1 cellular context compared by ENCODE assay signal in the genomic region with DNA sequence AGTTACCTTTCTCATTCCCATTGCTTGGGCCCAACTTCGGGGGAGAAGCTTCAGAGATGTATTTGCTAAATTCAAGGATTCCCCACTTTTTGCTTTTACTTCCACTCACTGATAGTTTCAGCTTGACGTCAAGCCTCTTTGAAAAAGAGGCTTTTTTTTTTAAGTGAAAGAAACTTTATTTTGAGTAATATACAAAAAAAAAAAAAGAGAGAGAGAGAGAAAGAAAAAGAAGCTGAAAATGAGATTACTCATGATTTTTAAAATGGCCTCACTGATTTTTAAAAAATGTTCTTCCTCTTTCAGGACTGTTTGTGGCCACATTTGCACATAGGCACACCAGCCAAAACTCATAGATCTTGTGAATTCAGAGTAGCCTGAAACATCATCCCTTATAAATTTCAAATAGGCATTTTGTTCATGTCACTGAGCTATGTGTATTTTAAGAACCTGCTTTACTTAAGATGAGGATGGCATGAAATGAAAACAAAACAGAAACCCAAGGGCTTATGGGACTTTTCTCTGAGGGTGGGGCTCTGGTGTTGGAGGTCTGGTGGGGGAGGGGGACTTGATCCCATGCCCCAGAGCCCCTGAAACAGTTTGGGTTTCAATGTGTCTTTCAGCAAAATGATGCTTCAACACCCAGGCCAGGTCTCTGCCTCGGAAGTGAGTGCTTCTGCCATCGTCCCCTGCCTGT.
TF ChIP-seq lines count a peak whose summit lies in the region.

No MANE protein-coding gene starts in this region.

TF ChIP-seq in GM23338, 12 proteins besides CTCF, POLR2A, EP300 and RAD21 (continued from another document):
- no peak for TF ChIP-seq ZNF462 (CRISPR knock-in tag; IDR thresholded peaks at IDR 0.05)
- no peak for TF ChIP-seq REST (IDR thresholded peaks at IDR 0.05; ENCODE audit: unreplicated experiment)
- no peak for TF ChIP-seq POLR2AphosphoS5 (IDR thresholded peaks at IDR 0.05; ENCODE audit: low read depth)
- TF ChIP-seq, protein P1, sequence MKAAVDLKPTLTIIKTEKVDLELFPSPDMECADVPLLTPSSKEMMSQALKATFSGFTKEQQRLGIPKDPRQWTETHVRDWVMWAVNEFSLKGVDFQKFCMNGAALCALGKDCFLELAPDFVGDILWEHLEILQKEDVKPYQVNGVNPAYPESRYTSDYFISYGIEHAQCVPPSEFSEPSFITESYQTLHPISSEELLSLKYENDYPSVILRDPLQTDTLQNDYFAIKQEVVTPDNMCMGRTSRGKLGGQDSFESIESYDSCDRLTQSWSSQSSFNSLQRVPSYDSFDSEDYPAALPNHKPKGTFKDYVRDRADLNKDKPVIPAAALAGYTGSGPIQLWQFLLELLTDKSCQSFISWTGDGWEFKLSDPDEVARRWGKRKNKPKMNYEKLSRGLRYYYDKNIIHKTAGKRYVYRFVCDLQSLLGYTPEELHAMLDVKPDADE (IDR thresholded peaks at IDR 0.05) = no peak
- TF ChIP-seq STAT1 (IDR thresholded peaks at IDR 0.05; ENCODE audit: unreplicated experiment) = no peak
- no peak for TF ChIP-seq ZNF114 (CRISPR knock-in tag; IDR thresholded peaks at IDR 0.05)
